In genomic region chr7:48028937-48029336, GRCh38 we compare ENCODE assay signal across 29 cellular contexts. TPM values are rescaled to one million over a fixed set of nuclear protein-coding genes. Genes with fewer than 3 reads are reported as not detected.
"Had no signal": no experiment of that assay in that cellular context is flagged by ENCODE, and none has a peak within 500 bp of the region (broad histone marks: within the 10 kb centered on the region; RNA-seq: fewer than 3 reads in every experiment).

A gene with protein sequence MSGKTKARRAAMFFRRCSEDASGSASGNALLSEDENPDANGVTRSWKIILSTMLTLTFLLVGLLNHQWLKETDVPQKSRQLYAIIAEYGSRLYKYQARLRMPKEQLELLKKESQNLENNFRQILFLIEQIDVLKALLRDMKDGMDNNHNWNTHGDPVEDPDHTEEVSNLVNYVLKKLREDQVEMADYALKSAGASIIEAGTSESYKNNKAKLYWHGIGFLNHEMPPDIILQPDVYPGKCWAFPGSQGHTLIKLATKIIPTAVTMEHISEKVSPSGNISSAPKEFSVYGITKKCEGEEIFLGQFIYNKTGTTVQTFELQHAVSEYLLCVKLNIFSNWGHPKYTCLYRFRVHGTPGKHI (minus strand): TSS chr7:48029107. CDS start chr7:48028938, 169 bp downstream.

- H3K36me3 ChIP-seq: ascending aorta, cardiac muscle cell, WERI-Rb-1 had no signal

- H3K9me3 ChIP-seq: ascending aorta had no signal

- H3K4me1 ChIP-seq: ascending aorta had no signal

- H3K27ac Mint-ChIP-seq: activated CD4-positive, alpha-beta T cell treated with anti-CD3 and anti-CD28 coated beads, Interleukin-2, amount 10 ng/mL, durations not matched to agents 24 days and 14 days; activated CD8-positive, alpha-beta T cell treated with anti-CD3 and anti-CD28 coated beads for 36 hours; activated naive CD4-positive, alpha-beta T cell treated with anti-CD3 and anti-CD28 coated beads, Interleukin-2, amount 50 U/mL, for 24 hours; activated naive CD8-positive, alpha-beta T cell treated with anti-CD3 and anti-CD28 coated beads, Interleukin-2, amount 10 ng/mL, durations not matched to agents 7 days and 5 days; activated T-cell treated with anti-CD3 and anti-CD28 coated beads, Interleukin-2, amount 50 U/mL, for 72 hours; activated T-helper 17 cell treated with anti-CD3 and anti-CD28 coated beads, Interleukin-2, amount 50 U/mL, for 72 hours had no signal

- H3K4me3 Mint-ChIP-seq: activated CD4-positive, alpha-beta T cell treated with anti-CD3 and anti-CD28 coated beads, Interleukin-2, amount 10 ng/mL, durations not matched to agents 24 days and 14 days; activated CD8-positive, alpha-beta T cell treated with anti-CD3 and anti-CD28 coated beads for 36 hours; activated naive CD4-positive, alpha-beta T cell treated with anti-CD3 and anti-CD28 coated beads, Interleukin-2, amount 50 U/mL, for 24 hours; activated naive CD8-positive, alpha-beta T cell treated with anti-CD3 and anti-CD28 coated beads, Interleukin-2, amount 10 ng/mL, durations not matched to agents 7 days and 5 days; activated T-cell treated with anti-CD3 and anti-CD28 coated beads, Interleukin-2, amount 50 U/mL, for 72 hours; activated T-helper 17 cell treated with anti-CD3 and anti-CD28 coated beads, Interleukin-2, amount 50 U/mL, for 72 hours had no signal

- ATAC-seq: activated CD8-positive, alpha-beta T cell treated with anti-CD3 and anti-CD28 coated beads for 36 hours; activated T-cell treated with anti-CD3 and anti-CD28 coated beads, Interleukin-2, amount 50 U/mL, for 72 hours; activated T-helper 17 cell treated with anti-CD3 and anti-CD28 coated beads, Interleukin-2, amount 50 U/mL, for 72 hours had no signal

- DNase-seq: activated CD4-positive, alpha-beta T cell treated with anti-CD3 and anti-CD28 coated beads, Interleukin-2, amount 10 ng/mL, durations not matched to agents 24 days and 14 days; activated CD4-positive, alpha-beta T cell treated with anti-CD3 and anti-CD28 coated beads, Interleukin-2, amount 50 U/mL, for 4 hours; activated CD8-positive, alpha-beta T cell treated with anti-CD3 and anti-CD28 coated beads for 36 hours; activated effector memory CD4-positive, alpha-beta T cell treated with anti-CD3 and anti-CD28 coated beads, Interleukin-2, amount 50 U/mL, for 16 hours; activated naive CD4-positive, alpha-beta T cell; activated naive CD8-positive, alpha-beta T cell treated with anti-CD3 and anti-CD28 coated beads, Interleukin-2, amount 10 ng/mL, durations not matched to agents 7 days and 5 days; activated T-cell treated with anti-CD3 and anti-CD28 coated beads, Interleukin-2, amount 50 U/mL, for 1 hour; activated T-cell treated with anti-CD3 and anti-CD28 coated beads, Interleukin-2, amount 50 U/mL, for 72 hours; amygdala; NCI-H1092 treated with DMSO at 0.1 percent for 48 hours; NCI-H1417; NCI-H146; NCI-H187; NCI-H2029 treated with DMSO at 0.1 percent for 48 hours; NCI-H2107; NCI-H2171; NCI-H510A; NCI-H774; Right ventricle myocardium superior; T1000; WERI-Rb-1 had no signal

- H3K27me3 ChIP-seq: ascending aorta had no signal

- H3K4me3 ChIP-seq: ascending aorta, cardiac muscle cell, SK-N-MC had no signal

- H3K9me3 Mint-ChIP-seq: activated naive CD4-positive, alpha-beta T cell treated with anti-CD3 and anti-CD28 coated beads, Interleukin-2, amount 50 U/mL, for 24 hours had no signal

- H3K36me3 Mint-ChIP-seq: activated naive CD8-positive, alpha-beta T cell treated with anti-CD3 and anti-CD28 coated beads, Interleukin-2, amount 10 ng/mL, durations not matched to agents 7 days and 5 days had no signal

- H3K4me1 Mint-ChIP-seq: activated CD4-positive, alpha-beta T cell treated with anti-CD3 and anti-CD28 coated beads, Interleukin-2, amount 10 ng/mL, durations not matched to agents 24 days and 14 days; activated naive CD4-positive, alpha-beta T cell treated with anti-CD3 and anti-CD28 coated beads, Interleukin-2, amount 50 U/mL, for 24 hours; activated naive CD8-positive, alpha-beta T cell treated with anti-CD3 and anti-CD28 coated beads, Interleukin-2, amount 10 ng/mL, durations not matched to agents 7 days and 5 days; activated T-helper 17 cell treated with anti-CD3 and anti-CD28 coated beads, Interleukin-2, amount 50 U/mL, for 72 hours had no signal

- H3K27ac ChIP-seq: ascending aorta, cardiac muscle cell, SK-N-MC, WERI-Rb-1 had no signal

RNA-seq across cellular contexts. Expression of the gene that starts here (rescaled TPM):
- total RNA-seq: activated CD4-positive, alpha-beta T cell treated with anti-CD3 and anti-CD28 coated beads, Interleukin-2, amount 10 ng/mL, durations not matched to agents 24 days and 14 days; activated CD8-positive, alpha-beta memory T cell treated with anti-CD3 and anti-CD28 coated beads for 36 hours; activated naive CD8-positive, alpha-beta T cell treated with anti-CD3 and anti-CD28 coated beads, Interleukin-2, amount 10 ng/mL, durations not matched to agents 7 days and 5 days; ascending aorta; cardiac muscle cell; Right ventricle myocardium superior; T-helper 1 cell treated with Interleukin-12 subunit alpha and Interleukin-12 subunit beta and Interleukin-4 antibody, amounts not matched to agents 30 ng/mL and 1 ng/mL, for 36 hours had no signal
- polyA plus RNA-seq: adipose tissue had no signal
